9 cellular contexts compared by ENCODE assay signal in the genomic region with DNA sequence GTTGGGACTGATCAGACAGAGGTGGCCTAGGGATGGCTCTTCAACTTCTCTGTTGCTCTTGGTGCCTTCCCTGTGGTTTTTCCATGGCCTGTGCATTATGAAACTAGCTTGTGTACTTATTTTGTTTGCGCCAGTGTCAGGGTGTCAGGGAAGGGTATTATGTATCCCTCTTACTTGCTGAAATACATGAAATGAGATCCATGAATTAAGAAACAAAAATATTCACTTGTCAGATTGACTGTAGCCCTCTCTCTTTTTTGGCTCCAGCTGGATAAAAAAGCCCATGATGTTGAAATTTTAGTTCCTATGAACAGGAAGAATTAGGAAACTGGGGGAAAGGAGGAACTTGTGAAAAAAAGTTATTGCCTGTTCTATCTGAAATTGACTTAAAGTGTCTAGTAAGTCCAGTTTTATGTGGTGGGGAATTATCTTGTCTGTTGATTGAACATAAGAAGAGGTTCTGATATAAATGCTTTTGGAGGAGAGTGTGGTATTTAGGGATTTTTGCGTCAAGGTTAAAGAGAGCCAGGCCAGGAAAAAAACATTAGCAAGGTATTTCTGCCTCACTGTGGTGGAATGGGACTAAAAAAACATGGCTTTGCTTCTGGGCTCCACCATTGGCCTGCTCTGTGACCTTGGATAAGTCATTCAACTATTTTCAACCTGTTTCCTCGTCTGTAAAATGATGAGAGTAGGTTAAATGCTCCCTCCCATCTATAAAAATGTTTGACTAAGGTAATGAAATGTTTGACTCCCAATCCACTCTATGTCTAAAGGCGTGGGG. TPM values are rescaled to one million over a fixed set of nuclear protein-coding genes. Genes with fewer than 3 reads are reported as not detected.
DNase-seq lines count a peak whose midpoint lies in the region; ATAC-seq and TF ChIP-seq lines count a peak whose summit lies in the region.
"Had no signal": no experiment of that assay in that cellular context is flagged by ENCODE, and none has a peak within 500 bp of the region (broad histone marks: within the 10 kb centered on the region; RNA-seq: fewer than 3 reads in every experiment).

No MANE protein-coding gene starts in this region.

- POLR2A ChIA-PET in CD8-positive, alpha-beta T cell (lab: Charles Lee), result interaction anchor here (7.0 kb wide), 1 partner anchor 12 kb away, joined by 47 read pairs; the partner anchor contains the start of gene UGP2

- no peaks in the 10 kb centered on the region for H3K9me3 Mint-ChIP-seq in CD8-positive, alpha-beta T cell
- no peaks in the 10 kb centered on the region for H3K9me3 Mint-ChIP-seq in nephron progenitor cell

- peaks cover 18% of the 10 kb centered on the region for H3K36me3 Mint-ChIP-seq in CD8-positive, alpha-beta T cell
- peaks cover 27% of the 10 kb centered on the region for H3K36me3 Mint-ChIP-seq in nephron progenitor cell (ENCODE audit: low read depth)

- intact Hi-C loops in CD8-positive, alpha-beta T cell (cut with DNase I, micrococcal nuclease), result loop anchor here in 1 of 2 experiments (1.0 kb wide), 1 partner anchor 11 kb away; no protein-coding TSS in a partner anchor

- H3K27me3 Mint-ChIP-seq in CD8-positive, alpha-beta T cell (ENCODE audit: low read depth), result no peaks in the 10 kb centered on the region
- peaks cover 3% of the 10 kb centered on the region for H3K27me3 Mint-ChIP-seq in nephron progenitor cell (ENCODE audit: low read depth, poor library complexity)

- H3K4me1 Mint-ChIP-seq in CD8-positive, alpha-beta T cell (ENCODE audit: low read depth), result peaks cover 80% of the 10 kb centered on the region
- H3K4me1 Mint-ChIP-seq in nephron progenitor cell, result peaks cover 36% of the 10 kb centered on the region

- no peak for DNase-seq in CD8-positive, alpha-beta T cell
- DNase-seq in MV-4-11 (lab: John Stamatoyannopoulos, UW), result peak; percentile 48
- peak; percentile 45 for DNase-seq in fibroblast of peridontal ligament (ENCODE audit: extremely low read depth)
- DNase-seq in nephron progenitor cell, result no peak
- no peak for DNase-seq in NCI-H345 (lab: John Stamatoyannopoulos, UW)
- DNase-seq in activated naive CD4-positive, alpha-beta T cell treated with anti-CD3 and anti-CD28 coated beads, Interleukin-2, amount 50 U/mL, for 16 hours, result no peak
- DNase-seq: stimulated activated CD4-positive, alpha-beta T cell treated with anti-CD3 and anti-CD28 coated beads, Interleukin-4, amount 100 ng/mL, for 1 hour had no signal

- no peak overlapping the region for H3K27ac ChIP-seq in CD8-positive, alpha-beta T cell (ENCODE audit: low read depth, low read length)

- TF ChIP-seq CTCF in CD8-positive, alpha-beta T cell (IDR thresholded peaks at IDR 0.05), result no peak
- TF ChIP-seq CTCF in nephron progenitor cell (IDR thresholded peaks at IDR 0.05), result no peak

- H3K4me3 Mint-ChIP-seq in CD8-positive, alpha-beta T cell, result no peak overlapping the region
- H3K4me3 Mint-ChIP-seq in nephron progenitor cell, result no peak overlapping the region

- H3K27me3 ChIP-seq in CD8-positive, alpha-beta T cell (ENCODE audit: insufficient read depth, low read length), result no peaks in the 10 kb centered on the region

- no peak for ATAC-seq in CD8-positive, alpha-beta T cell
- ATAC-seq in GM21786 (IDR thresholded peaks at IDR 0.05; ENCODE audit: unreplicated experiment), result no peak
- ATAC-seq in GM19455 (IDR thresholded peaks at IDR 0.05; ENCODE audit: unreplicated experiment), result no peak

- no peaks in the 10 kb centered on the region for H3K36me3 ChIP-seq in CD8-positive, alpha-beta T cell (ENCODE audit: insufficient read depth, low read length)

- H3K27ac Mint-ChIP-seq in CD8-positive, alpha-beta T cell, result peak overlapping the region; percentile 90
- H3K27ac Mint-ChIP-seq in nephron progenitor cell, result peak overlapping the region; percentile 6

- peaks cover 69% of the 10 kb centered on the region for H3K4me1 ChIP-seq in CD8-positive, alpha-beta T cell (ENCODE audit: insufficient read depth, low read length)

- H3K4me3 ChIP-seq in CD8-positive, alpha-beta T cell (ENCODE audit: low read depth, low read length), result no peak overlapping the region

- CTCF ChIA-PET in CD8-positive, alpha-beta T cell (lab: Charles Lee), result interaction anchor here (0.6 to 9.2 kb wide), 5 partner anchors 8 to 156 kb away, joined by 3 to 73 read pairs (median 7); partner anchors contain the start of gene UGP2

- H3K9me3 ChIP-seq in CD8-positive, alpha-beta T cell (ENCODE audit: low read length), result no peaks in the 10 kb centered on the region

RNA-seq across cellular contexts. Expression of gene UGP2, which starts 12.0 kb away (rescaled TPM):
- total RNA-seq in CD8-positive, alpha-beta T cell, result 10 to 100 TPM; 43.9 to 48.2 TPM

Comparison
In these comparisons a context has a peak if more than half of its experiments do, and no peak if none do; other contexts are left out.
1. DNase-seq: peak in MV-4-11 (single experiment) and fibroblast of peridontal ligament (single experiment); none in CD8-positive, alpha-beta T cell (0 of 7), nephron progenitor cell (single experiment), NCI-H345 (single experiment) and activated naive CD4-positive, alpha-beta T cell treated with anti-CD3 and anti-CD28 coated beads, Interleukin-2, amount 50 U/mL, for 16 hours (single experiment).